Comparison of ENCODE assay signal across 9 cellular contexts in genomic region chr3:132180337-132180791, GRCh38.
DNase-seq lines count a peak whose midpoint lies in the region; ATAC-seq and TF ChIP-seq lines count a peak whose summit lies in the region.
"Had no signal": no experiment of that assay in that cellular context is flagged by ENCODE, and none has a peak within 500 bp of the region (broad histone marks: within the 10 kb centered on the region; RNA-seq: fewer than 3 reads in every experiment).

No MANE protein-coding gene starts in this region.

- no peaks in the 10 kb centered on the region for H3K27me3 ChIP-seq in testis

- intact Hi-C loops in activated B cell treated with CpG ODN at 0.5 μM for 24 hours (cut with micrococcal nuclease) (loop anchor here (1.0 kb wide), 1 partner anchor 386 kb away; no protein-coding TSS in a partner anchor), testis (cut with DNase I; ENCODE audit: low total_unique reads) (no loop called here)

- WGBS in testis, 2 donors: 40 to 53% methylated on average over 3 of the region's 3 CpGs

- no peaks in the 10 kb centered on the region for H3K36me3 ChIP-seq in testis (ENCODE audit: low read depth, missing control alignments)

- POLR2A ChIA-PET in activated B cell treated with CpG ODN at 0.5 μM for 24 hours (lab: Charles Lee): no interaction called here

- CTCF ChIA-PET in activated B cell treated with CpG ODN at 0.5 μM for 24 hours (lab: Charles Lee): no interaction called here
- CTCF ChIA-PET in activated naive CD4-positive, alpha-beta T cell treated with anti-CD3 and anti-CD28 coated beads, Interleukin-2, amount 10 ng/mL, durations not matched to agents 7 days and 5 days (lab: Charles Lee): interaction anchor here (1.3 kb wide), 1 partner anchor 142 kb away, joined by 3 read pairs; no protein-coding TSS in a partner anchor

- H3K4me1 Mint-ChIP-seq in activated B cell treated with CpG ODN at 0.5 μM for 24 hours: no peaks in the 10 kb centered on the region
- H3K4me1 Mint-ChIP-seq in activated naive CD4-positive, alpha-beta T cell treated with anti-CD3 and anti-CD28 coated beads, Interleukin-2, amount 10 ng/mL, durations not matched to agents 7 days and 5 days: no peaks in the 10 kb centered on the region

- H3K36me3 Mint-ChIP-seq in activated B cell treated with CpG ODN at 0.5 μM for 24 hours (ENCODE audit: low read depth): no peaks in the 10 kb centered on the region
- no peaks in the 10 kb centered on the region for H3K36me3 Mint-ChIP-seq in activated naive CD4-positive, alpha-beta T cell treated with anti-CD3 and anti-CD28 coated beads, Interleukin-2, amount 10 ng/mL, durations not matched to agents 7 days and 5 days
- H3K36me3 Mint-ChIP-seq: activated naive CD4-positive, alpha-beta T cell treated with anti-CD3 and anti-CD28 coated beads, Interleukin-2, amount 50 U/mL, for 24 hours had no signal

- DNase-seq in SIG-M5 treated with dmso at 0.1 percent for 504 hours (lab: John Stamatoyannopoulos, UW; ENCODE audit: unreplicated experiment) (peak; percentile 74), SIG-M5 (lab: John Stamatoyannopoulos, UW) (no peak), NCI-H2171 (lab: John Stamatoyannopoulos, UW) (peak; percentile 2), activated B cell treated with CpG ODN at 0.5 μM for 24 hours (no peak), iPS DF 19.7 (ENCODE audit: low read depth, low spot score) (peak; percentile 35), testis (no peak)
- DNase-seq in activated naive CD4-positive, alpha-beta T cell treated with anti-CD3 and anti-CD28 coated beads, Interleukin-2, amount 10 ng/mL, durations not matched to agents 7 days and 5 days: no peak

- no peak for TF ChIP-seq CTCF in activated B cell treated with CpG ODN at 0.5 μM for 24 hours (IDR thresholded peaks at IDR 0.05)
- TF ChIP-seq CTCF in testis (IDR thresholded peaks at IDR 0.05): peak; percentile 9 to 23 (median 19)

- no peak for TF ChIP-seq POLR2A in testis (IDR thresholded peaks at IDR 0.05)

- H3K27me3 Mint-ChIP-seq in activated B cell treated with CpG ODN at 0.5 μM for 24 hours: peaks cover 15% of the 10 kb centered on the region
- H3K27me3 Mint-ChIP-seq in activated naive CD4-positive, alpha-beta T cell treated with anti-CD3 and anti-CD28 coated beads, Interleukin-2, amount 10 ng/mL, durations not matched to agents 7 days and 5 days: no peaks in the 10 kb centered on the region

- H3K4me1 ChIP-seq in testis: no peaks in the 10 kb centered on the region

- H3K9me3 ChIP-seq in testis: no peaks in the 10 kb centered on the region

- no peak overlapping the region for H3K27ac ChIP-seq in testis

- no peak overlapping the region for H3K4me3 Mint-ChIP-seq in activated B cell treated with CpG ODN at 0.5 μM for 24 hours
- no peak overlapping the region for H3K4me3 Mint-ChIP-seq in activated naive CD4-positive, alpha-beta T cell treated with anti-CD3 and anti-CD28 coated beads, Interleukin-2, amount 10 ng/mL, durations not matched to agents 7 days and 5 days
- H3K4me3 Mint-ChIP-seq: activated naive CD4-positive, alpha-beta T cell treated with anti-CD3 and anti-CD28 coated beads, Interleukin-2, amount 50 U/mL, for 24 hours had no signal

- ATAC-seq in HG02798 (IDR thresholded peaks at IDR 0.05; ENCODE audit: poor library complexity, unreplicated experiment) (peak; percentile 60), activated B cell treated with CpG ODN at 0.5 μM for 24 hours (ENCODE audit: low read depth) (peak; percentile 25)

- H3K27ac Mint-ChIP-seq in activated B cell treated with CpG ODN at 0.5 μM for 24 hours: no peak overlapping the region
- no peak overlapping the region for H3K27ac Mint-ChIP-seq in activated naive CD4-positive, alpha-beta T cell treated with anti-CD3 and anti-CD28 coated beads, Interleukin-2, amount 10 ng/mL, durations not matched to agents 7 days and 5 days
- H3K27ac Mint-ChIP-seq: activated naive CD4-positive, alpha-beta T cell treated with anti-CD3 and anti-CD28 coated beads, Interleukin-2, amount 50 U/mL, for 24 hours had no signal

- H3K4me3 ChIP-seq in testis: no peak overlapping the region

- no peaks in the 10 kb centered on the region for H3K9me3 Mint-ChIP-seq in activated B cell treated with CpG ODN at 0.5 μM for 24 hours
- no peaks in the 10 kb centered on the region for H3K9me3 Mint-ChIP-seq in activated naive CD4-positive, alpha-beta T cell treated with anti-CD3 and anti-CD28 coated beads, Interleukin-2, amount 10 ng/mL, durations not matched to agents 7 days and 5 days
- H3K9me3 Mint-ChIP-seq: activated naive CD4-positive, alpha-beta T cell treated with anti-CD3 and anti-CD28 coated beads, Interleukin-2, amount 50 U/mL, for 24 hours had no signal

Comparison
In these comparisons a context has a peak if more than half of its experiments do, and no peak if none do; other contexts are left out.
1. DNase-seq: peak in SIG-M5 treated with dmso at 0.1 percent for 504 hours (single experiment), NCI-H2171 (single experiment) and iPS DF 19.7 (single experiment); none in SIG-M5 (single experiment), activated B cell treated with CpG ODN at 0.5 μM for 24 hours (single experiment), testis (single experiment) and activated naive CD4-positive, alpha-beta T cell treated with anti-CD3 and anti-CD28 coated beads, Interleukin-2, amount 10 ng/mL, durations not matched to agents 7 days and 5 days (single experiment).